1 cellular context compared by ENCODE assay signal in genomic region chr3:150409527-150410310, GRCh38.
TF ChIP-seq lines count a peak whose summit lies in the region.

No MANE protein-coding gene starts in this region.

TF ChIP-seq in HepG2, 621 proteins besides CTCF, POLR2A, EP300 and RAD21 (continued from another document and continues in another):
- no peak for TF ChIP-seq SMARCE1 (IDR thresholded peaks at IDR 0.05; ENCODE audit: borderline replicate concordance)
- TF ChIP-seq ZNF878 (CRISPR knock-in tag; IDR thresholded peaks at IDR 0.05), result no peak
- TF ChIP-seq SAFB2 (CRISPR knock-in tag; IDR thresholded peaks at IDR 0.05; ENCODE audit: borderline replicate concordance, low read depth), result peak; percentile 39; the same call in 1 of the 2 replicates
- peak; percentile 76 for TF ChIP-seq SAP130 (CRISPR knock-in tag; IDR thresholded peaks at IDR 0.05; ENCODE audit: low read depth)
- no peak; the same call in 1 of the 2 replicates for TF ChIP-seq MAX (IDR thresholded peaks at IDR 0.05)
- peak; percentile 24; the same call in 1 of the 2 replicates for TF ChIP-seq FOSL2 (CRISPR knock-in tag; IDR thresholded peaks at IDR 0.05)
- peak; percentile 56; the same call in 1 of the 2 replicates for TF ChIP-seq POGK (CRISPR knock-in tag; conservative IDR thresholded peaks at IDR 0.05)
- TF ChIP-seq, protein P1, sequence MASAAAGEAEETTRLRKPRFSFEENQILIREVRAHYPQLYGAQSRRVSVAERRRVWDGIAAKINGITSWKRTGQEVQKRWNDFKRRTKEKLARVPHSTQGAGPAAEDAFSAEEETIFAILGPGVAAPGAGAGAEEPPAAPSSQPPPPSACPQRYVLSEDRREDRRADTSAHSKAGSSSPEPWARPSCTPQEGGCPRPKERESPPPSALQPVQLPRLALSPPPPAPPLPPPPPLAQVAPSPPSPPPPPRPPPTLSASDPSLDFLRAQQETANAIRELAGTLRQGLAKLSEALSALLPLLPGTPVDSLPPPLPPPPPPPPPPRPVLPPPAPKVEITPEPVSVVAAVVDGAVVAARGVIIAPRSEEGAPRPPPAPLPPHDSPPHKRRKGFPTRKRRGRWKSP (CRISPR knock-in tag; IDR thresholded peaks at IDR 0.05), result no peak; the same call in 1 of the 2 replicates
- no peak for TF ChIP-seq SRY (CRISPR knock-in tag; IDR thresholded peaks at IDR 0.05)
- TF ChIP-seq, protein P2, sequence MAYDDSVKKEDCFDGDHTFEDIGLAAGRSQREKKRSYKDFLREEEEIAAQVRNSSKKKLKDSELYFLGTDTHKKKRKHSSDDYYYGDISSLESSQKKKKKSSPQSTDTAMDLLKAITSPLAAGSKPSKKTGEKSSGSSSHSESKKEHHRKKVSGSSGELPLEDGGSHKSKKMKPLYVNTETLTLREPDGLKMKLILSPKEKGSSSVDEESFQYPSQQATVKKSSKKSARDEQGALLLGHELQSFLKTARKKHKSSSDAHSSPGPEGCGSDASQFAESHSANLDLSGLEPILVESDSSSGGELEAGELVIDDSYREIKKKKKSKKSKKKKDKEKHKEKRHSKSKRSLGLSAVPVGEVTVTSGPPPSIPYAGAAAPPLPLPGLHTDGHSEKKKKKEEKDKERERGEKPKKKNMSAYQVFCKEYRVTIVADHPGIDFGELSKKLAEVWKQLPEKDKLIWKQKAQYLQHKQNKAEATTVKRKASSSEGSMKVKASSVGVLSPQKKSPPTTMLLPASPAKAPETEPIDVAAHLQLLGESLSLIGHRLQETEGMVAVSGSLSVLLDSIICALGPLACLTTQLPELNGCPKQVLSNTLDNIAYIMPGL (CRISPR knock-in tag; IDR thresholded peaks at IDR 0.05; ENCODE audit: borderline replicate concordance in 1 of 2, low read depth in 1 of 2), result peak; percentile 72 to 84
- 0 out of 2 replicates have a peak, but pooled peaks have one; percentile 3 for TF ChIP-seq PITX1 (CRISPR knock-in tag; IDR thresholded peaks at IDR 0.05)
- no peak for TF ChIP-seq ETV5 (CRISPR knock-in tag; IDR thresholded peaks at IDR 0.05; ENCODE audit: borderline replicate concordance)
- TF ChIP-seq, protein P3, sequence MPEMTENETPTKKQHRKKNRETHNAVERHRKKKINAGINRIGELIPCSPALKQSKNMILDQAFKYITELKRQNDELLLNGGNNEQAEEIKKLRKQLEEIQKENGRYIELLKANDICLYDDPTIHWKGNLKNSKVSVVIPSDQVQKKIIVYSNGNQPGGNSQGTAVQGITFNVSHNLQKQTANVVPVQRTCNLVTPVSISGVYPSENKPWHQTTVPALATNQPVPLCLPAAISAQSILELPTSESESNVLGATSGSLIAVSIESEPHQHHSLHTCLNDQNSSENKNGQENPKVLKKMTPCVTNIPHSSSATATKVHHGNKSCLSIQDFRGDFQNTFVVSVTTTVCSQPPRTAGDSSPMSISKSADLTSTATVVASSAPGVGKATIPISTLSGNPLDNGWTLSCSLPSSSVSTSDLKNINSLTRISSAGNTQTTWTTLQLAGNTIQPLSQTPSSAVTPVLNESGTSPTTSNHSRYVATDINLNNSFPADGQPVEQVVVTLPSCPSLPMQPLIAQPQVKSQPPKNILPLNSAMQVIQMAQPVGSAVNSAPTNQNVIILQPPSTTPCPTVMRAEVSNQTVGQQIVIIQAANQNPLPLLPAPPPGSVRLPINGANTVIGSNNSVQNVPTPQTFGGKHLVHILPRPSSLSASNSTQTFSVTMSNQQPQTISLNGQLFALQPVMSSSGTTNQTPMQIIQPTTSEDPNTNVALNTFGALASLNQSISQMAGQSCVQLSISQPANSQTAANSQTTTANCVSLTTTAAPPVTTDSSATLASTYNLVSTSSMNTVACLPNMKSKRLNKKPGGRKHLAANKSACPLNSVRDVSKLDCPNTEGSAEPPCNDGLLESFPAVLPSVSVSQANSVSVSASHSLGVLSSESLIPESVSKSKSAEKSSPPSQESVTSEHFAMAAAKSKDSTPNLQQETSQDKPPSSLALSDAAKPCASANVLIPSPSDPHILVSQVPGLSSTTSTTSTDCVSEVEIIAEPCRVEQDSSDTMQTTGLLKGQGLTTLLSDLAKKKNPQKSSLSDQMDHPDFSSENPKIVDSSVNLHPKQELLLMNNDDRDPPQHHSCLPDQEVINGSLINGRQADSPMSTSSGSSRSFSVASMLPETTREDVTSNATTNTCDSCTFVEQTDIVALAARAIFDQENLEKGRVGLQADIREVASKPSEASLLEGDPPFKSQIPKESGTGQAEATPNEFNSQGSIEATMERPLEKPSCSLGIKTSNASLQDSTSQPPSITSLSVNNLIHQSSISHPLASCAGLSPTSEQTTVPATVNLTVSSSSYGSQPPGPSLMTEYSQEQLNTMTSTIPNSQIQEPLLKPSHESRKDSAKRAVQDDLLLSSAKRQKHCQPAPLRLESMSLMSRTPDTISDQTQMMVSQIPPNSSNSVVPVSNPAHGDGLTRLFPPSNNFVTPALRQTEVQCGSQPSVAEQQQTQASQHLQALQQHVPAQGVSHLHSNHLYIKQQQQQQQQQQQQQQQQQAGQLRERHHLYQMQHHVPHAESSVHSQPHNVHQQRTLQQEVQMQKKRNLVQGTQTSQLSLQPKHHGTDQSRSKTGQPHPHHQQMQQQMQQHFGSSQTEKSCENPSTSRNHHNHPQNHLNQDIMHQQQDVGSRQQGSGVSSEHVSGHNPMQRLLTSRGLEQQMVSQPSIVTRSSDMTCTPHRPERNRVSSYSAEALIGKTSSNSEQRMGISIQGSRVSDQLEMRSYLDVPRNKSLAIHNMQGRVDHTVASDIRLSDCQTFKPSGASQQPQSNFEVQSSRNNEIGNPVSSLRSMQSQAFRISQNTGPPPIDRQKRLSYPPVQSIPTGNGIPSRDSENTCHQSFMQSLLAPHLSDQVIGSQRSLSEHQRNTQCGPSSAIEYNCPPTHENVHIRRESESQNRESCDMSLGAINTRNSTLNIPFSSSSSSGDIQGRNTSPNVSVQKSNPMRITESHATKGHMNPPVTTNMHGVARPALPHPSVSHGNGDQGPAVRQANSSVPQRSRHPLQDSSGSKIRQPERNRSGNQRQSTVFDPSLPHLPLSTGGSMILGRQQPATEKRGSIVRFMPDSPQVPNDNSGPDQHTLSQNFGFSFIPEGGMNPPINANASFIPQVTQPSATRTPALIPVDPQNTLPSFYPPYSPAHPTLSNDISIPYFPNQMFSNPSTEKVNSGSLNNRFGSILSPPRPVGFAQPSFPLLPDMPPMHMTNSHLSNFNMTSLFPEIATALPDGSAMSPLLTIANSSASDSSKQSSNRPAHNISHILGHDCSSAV (CRISPR knock-in tag; IDR thresholded peaks at IDR 0.05; ENCODE audit: borderline replicate concordance), result no peak
- TF ChIP-seq ZNF614 (CRISPR knock-in tag; IDR thresholded peaks at IDR 0.05; ENCODE audit: borderline replicate concordance), result 0 out of 2 replicates have a peak, but pooled peaks have one; percentile 15
- no peak for TF ChIP-seq DPF2 (CRISPR knock-in tag; IDR thresholded peaks at IDR 0.05; ENCODE audit: borderline replicate concordance, low read depth)
- 0 out of 2 replicates have a peak, but pooled peaks have one; percentile 13 for TF ChIP-seq CHD2 (IDR thresholded peaks at IDR 0.05; ENCODE audit: low read depth, low read length)
- no peak for TF ChIP-seq RFX3 (CRISPR knock-in tag; IDR thresholded peaks at IDR 0.05)
- TF ChIP-seq MAFK (conservative IDR thresholded peaks at IDR 0.05 in 1 of 2, IDR thresholded peaks at IDR 0.05 in 1 of 2; ENCODE audit: low read length in 2 of 2), result no peak
- peak; percentile 69; the same call in 1 of the 2 replicates for TF ChIP-seq RBFOX2 (IDR thresholded peaks at IDR 0.05; ENCODE audit: low read depth, low read length)
- peak; percentile 78; the same call in 1 of the 2 replicates for TF ChIP-seq ZFP82 (CRISPR knock-in tag; IDR thresholded peaks at IDR 0.05; ENCODE audit: borderline replicate concordance)
- TF ChIP-seq RFXAP (CRISPR knock-in tag; IDR thresholded peaks at IDR 0.05; ENCODE audit: borderline replicate concordance), result no peak
- no peak for TF ChIP-seq ATM (IDR thresholded peaks at IDR 0.05; ENCODE audit: borderline replicate concordance)
- no peak for TF ChIP-seq ZNF713 (CRISPR knock-in tag; IDR thresholded peaks at IDR 0.05)
- no peak; the same call in 1 of the 2 replicates for TF ChIP-seq YEATS2 (CRISPR knock-in tag; IDR thresholded peaks at IDR 0.05; ENCODE audit: borderline replicate concordance)
- TF ChIP-seq ZNF12 (CRISPR knock-in tag; IDR thresholded peaks at IDR 0.05), result 0 out of 2 replicates have a peak, but pooled peaks have one; percentile 9
- TF ChIP-seq ZBTB49 (CRISPR knock-in tag; IDR thresholded peaks at IDR 0.05; ENCODE audit: borderline replicate concordance), result no peak
- TF ChIP-seq AHR (CRISPR knock-in tag; IDR thresholded peaks at IDR 0.05), result 0 out of 2 replicates have a peak, but pooled peaks have one; percentile 18
- TF ChIP-seq TCF12 (IDR thresholded peaks at IDR 0.05), result no peak
- TF ChIP-seq TCF12 (CRISPR knock-in tag; IDR thresholded peaks at IDR 0.05), result no peak
- no peak for TF ChIP-seq ZEB1 (IDR thresholded peaks at IDR 0.05; ENCODE audit: insufficient replicate concordance, low read depth)
- peak; percentile 37; the same call in 1 of the 2 replicates for TF ChIP-seq ZNF543 (CRISPR knock-in tag; IDR thresholded peaks at IDR 0.05)
- TF ChIP-seq HDAC2 (CRISPR knock-in tag; IDR thresholded peaks at IDR 0.05), result 0 out of 2 replicates have a peak, but pooled peaks have one; percentile 33
- TF ChIP-seq CBX2 (IDR thresholded peaks at IDR 0.05; ENCODE audit: low read depth, low read length), result no peak
- TF ChIP-seq CBX2 (CRISPR knock-in tag; IDR thresholded peaks at IDR 0.05; ENCODE audit: low read depth), result no peak
- no peak for TF ChIP-seq AGO1 (IDR thresholded peaks at IDR 0.05; ENCODE audit: low read depth, low read length, poor library complexity, severe bottlenecking)
- peak; percentile 63; the same call in 1 of the 2 replicates for TF ChIP-seq ZBTB2 (CRISPR knock-in tag; IDR thresholded peaks at IDR 0.05; ENCODE audit: low read depth)
- TF ChIP-seq RCOR2 (CRISPR knock-in tag; IDR thresholded peaks at IDR 0.05), result no peak
- TF ChIP-seq SCMH1 (CRISPR knock-in tag; IDR thresholded peaks at IDR 0.05; ENCODE audit: borderline replicate concordance), result no peak
- TF ChIP-seq ZNF563 (CRISPR knock-in tag; IDR thresholded peaks at IDR 0.05), result peak; percentile 30; the same call in 1 of the 2 replicates
- peak; percentile 8 for TF ChIP-seq TEAD3 (CRISPR knock-in tag; optimal IDR thresholded peaks at IDR 0.05; ENCODE audit: borderline replicate concordance)
- peak; percentile 75; the same call in 1 of the 2 replicates for TF ChIP-seq KMT2A (CRISPR knock-in tag; IDR thresholded peaks at IDR 0.05)
- TF ChIP-seq ZFY (CRISPR knock-in tag; IDR thresholded peaks at IDR 0.05), result no peak; the same call in 1 of the 2 replicates
- no peak for TF ChIP-seq ARHGAP35 (CRISPR knock-in tag; IDR thresholded peaks at IDR 0.05; ENCODE audit: borderline replicate concordance)
- peak; percentile 14 for TF ChIP-seq SKI (IDR thresholded peaks at IDR 0.05; ENCODE audit: partially characterized antibody)
- TF ChIP-seq NCOA2 (CRISPR knock-in tag; IDR thresholded peaks at IDR 0.05), result no peak
- TF ChIP-seq RORA (CRISPR knock-in tag; IDR thresholded peaks at IDR 0.05), result no peak
- 0 out of 2 replicates have a peak, but pooled peaks have one; percentile 15 for TF ChIP-seq SMAD1 (CRISPR knock-in tag; IDR thresholded peaks at IDR 0.05; ENCODE audit: borderline replicate concordance, low read depth)
- 0 out of 2 replicates have a peak, but pooled peaks have one; percentile 5 for TF ChIP-seq GZF1 (CRISPR knock-in tag; IDR thresholded peaks at IDR 0.05)
